1 cellular context compared by ENCODE assay signal in the genomic region with DNA sequence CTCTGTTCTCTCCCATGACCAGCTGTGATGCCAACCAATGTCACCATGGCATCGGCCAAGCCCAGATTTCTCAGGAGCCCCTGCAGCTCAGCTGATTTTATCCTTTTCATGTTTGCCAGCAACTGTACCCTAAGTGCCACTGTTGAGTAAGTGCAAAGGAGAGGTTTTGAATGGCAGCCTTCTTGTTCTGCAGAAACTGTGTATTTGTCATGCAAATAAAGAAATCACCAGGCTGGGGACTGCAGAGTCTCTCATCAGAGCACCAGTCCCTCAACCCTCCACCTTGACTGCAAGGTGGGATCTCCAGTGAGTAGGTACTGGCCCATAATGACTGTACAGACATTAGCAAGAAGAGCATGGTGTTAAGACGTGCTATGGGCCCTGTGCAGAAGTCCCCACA.
TF ChIP-seq lines count a peak whose summit lies in the region.

No MANE protein-coding gene starts in this region.

TF ChIP-seq in GM23338, 12 proteins besides CTCF, POLR2A, EP300 and RAD21 (continued from another document):
- no peak for TF ChIP-seq ZNF462 (CRISPR knock-in tag; IDR thresholded peaks at IDR 0.05)
- TF ChIP-seq EZH2phosphoT487 (IDR thresholded peaks at IDR 0.05; ENCODE audit: unreplicated experiment), result no peak
- TF ChIP-seq ZNF331 (CRISPR knock-in tag; IDR thresholded peaks at IDR 0.05; ENCODE audit: low read depth), result no peak
- no peak for TF ChIP-seq JUNB (IDR thresholded peaks at IDR 0.05; ENCODE audit: unreplicated experiment)
- no peak for TF ChIP-seq EZH2 (IDR thresholded peaks at IDR 0.05; ENCODE audit: low read depth, unreplicated experiment)
- TF ChIP-seq STAT1 (IDR thresholded peaks at IDR 0.05; ENCODE audit: unreplicated experiment), result no peak
- no peak for TF ChIP-seq POLR2AphosphoS5 (IDR thresholded peaks at IDR 0.05; ENCODE audit: low read depth)
- TF ChIP-seq ZNF114 (CRISPR knock-in tag; IDR thresholded peaks at IDR 0.05), result no peak
- no peak for TF ChIP-seq NANOG (IDR thresholded peaks at IDR 0.05; ENCODE audit: borderline replicate concordance)
